ENCODE assay signal across 9 cellular contexts in the genomic region with DNA sequence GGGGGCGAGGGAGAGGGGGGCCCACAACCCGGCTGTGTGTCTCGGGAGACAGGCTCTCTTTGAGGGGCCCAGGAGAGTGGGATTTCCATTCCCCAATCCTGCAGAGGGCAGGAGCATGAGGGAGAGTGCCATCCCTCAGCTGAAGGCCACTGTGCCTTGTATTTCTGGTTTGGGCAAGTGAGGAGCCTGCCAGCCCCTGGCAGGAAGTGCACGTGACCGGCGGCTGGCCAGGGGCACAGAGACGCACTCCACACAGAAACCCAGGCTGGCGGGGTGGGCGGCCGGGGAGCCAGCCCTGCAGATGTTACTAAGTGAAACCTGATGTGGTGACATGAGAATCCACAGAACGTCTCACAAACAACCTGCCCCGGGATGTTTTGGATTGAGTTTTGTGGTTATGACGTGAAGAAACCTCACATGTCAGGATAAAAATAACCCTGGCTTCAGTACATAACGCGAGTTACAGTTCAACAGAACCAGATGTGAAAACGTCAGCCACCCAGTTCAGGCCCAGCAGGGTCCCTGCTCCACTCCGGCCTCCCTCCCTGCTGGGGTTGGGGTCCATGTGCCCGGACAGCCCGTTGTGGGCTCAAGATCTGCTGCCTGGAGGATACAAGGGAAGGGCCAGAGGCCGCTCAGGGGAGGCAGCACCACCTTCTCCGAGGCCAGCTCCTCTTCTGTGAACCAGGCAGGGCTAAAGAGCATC. TPM values are rescaled to one million over a fixed set of nuclear protein-coding genes. Genes with fewer than 3 reads are reported as not detected.
A peak's percentile ranks its signal among the peaks of the same experiment; 100 is the strongest.
DNase-seq lines count a peak whose midpoint lies in the region; ATAC-seq, FAIRE-seq and TF ChIP-seq lines count a peak whose summit lies in the region.
"Had no signal": no experiment of that assay in that cellular context is flagged by ENCODE, and none has a peak within 500 bp of the region (broad histone marks: within the 10 kb centered on the region; RNA-seq: fewer than 3 reads in every experiment).

No MANE protein-coding gene starts in this region.

- H3K9me3 ChIP-seq in esophagus (ENCODE audit: control insufficient read depth in 2 of 2, insufficient read depth in 1 of 2, low read depth in 1 of 2, low read length in 1 of 2) (no peaks in the 10 kb centered on the region), psoas muscle (no peaks in the 10 kb centered on the region)

- H3K4me3 ChIP-seq in esophagus (ENCODE audit: low read depth in 1 of 2, low read length in 2 of 2) (no peak overlapping the region), psoas muscle (peak overlapping the region; percentile 22)

- WGBS in esophagus, 2 donors, result 26 to 29% methylated on average over 21 of the region's 21 CpGs
- WGBS in psoas muscle, 3 donors, result 20 to 30% (median 23%) methylated on average over 21 of the region's 21 CpGs

- no peak for FAIRE-seq in HTR-8/SVneo (lab: Jason Lieb, UNC)
- FAIRE-seq: G401.6 had no signal

- intact Hi-C loops in psoas muscle (cut with DNase I), result loop anchor here (1.0 to 5.0 kb wide), 5 partner anchors 22 to 57 kb away; no protein-coding TSS in a partner anchor

- ATAC-seq in GM19397 (IDR thresholded peaks at IDR 0.05; ENCODE audit: unreplicated experiment) (peak; percentile 86), HG03565 (IDR thresholded peaks at IDR 0.05; ENCODE audit: unreplicated experiment) (peak; percentile 82), psoas muscle (peak; percentile 66 to 80 (median 70))

- no peaks in the 10 kb centered on the region for H3K27me3 ChIP-seq in esophagus (ENCODE audit: control insufficient read depth in 1 of 2, insufficient read depth in 2 of 2, low read length in 2 of 2)
- H3K27me3 ChIP-seq in psoas muscle (ENCODE audit: insufficient read depth in 3 of 3, low read length in 2 of 3), result no peaks in the 10 kb centered on the region

- peaks cover 0 to 15% of the 10 kb centered on the region in 2 donors for H3K36me3 ChIP-seq in esophagus (ENCODE audit: control insufficient read depth in 2 of 2, insufficient read depth in 2 of 2, low read length in 1 of 2)
- peaks cover 0 to 2% of the 10 kb centered on the region in 2 donors for H3K36me3 ChIP-seq in psoas muscle (ENCODE audit: insufficient read depth in 1 of 2, low read depth in 1 of 2)

- DNase-seq in AG08395 (ENCODE audit: low spot score), result peak; percentile 93
- DNase-seq in activated CD8-positive, alpha-beta memory T cell treated with anti-CD3 and anti-CD28 coated beads, Interleukin-2, amount 50 U/mL, for 1 hour (ENCODE audit: extremely low read depth), result peak; percentile 51
- peak; percentile 81 to 83 for DNase-seq in psoas muscle
- no peak for DNase-seq in HTR-8/SVneo (ENCODE audit: insufficient read length, low spot score)
- DNase-seq in dermis blood vessel endothelial cell, result no peak

- peaks cover 7 to 12% of the 10 kb centered on the region in 2 donors for H3K4me1 ChIP-seq in esophagus (ENCODE audit: control insufficient read depth in 2 of 2, insufficient read depth in 2 of 2, low read length in 1 of 2)
- H3K4me1 ChIP-seq in psoas muscle, result peaks cover 54% of the 10 kb centered on the region

- H3K27ac ChIP-seq in esophagus (ENCODE audit: low read depth in 2 of 2, low read length in 1 of 2) (peak overlapping the region; percentile 80 to 86), psoas muscle (peak overlapping the region; percentile 98)

- TF ChIP-seq CTCF in psoas muscle (IDR thresholded peaks at IDR 0.05), result no peak

RNA-seq across cellular contexts. Expression of a gene that starts 51.7 kb away (rescaled TPM):
- 10 to 100 TPM; 27.4 to 62.9 TPM for polyA plus RNA-seq in esophagus
- total RNA-seq in psoas muscle, result 100 to 1,000 TPM; 104 to 166 (median 110) TPM
- polyA plus RNA-seq in psoas muscle, result 100 to 1,000 TPM in 1 of 3 donors, 10 to 100 TPM in 2; 50.0 to 120 (median 94.3) TPM
- total RNA-seq in dermis blood vessel endothelial cell, result 19.9 and 20.6 TPM in 2 replicates

Comparison
In these comparisons a context has a peak if more than half of its experiments do, and no peak if none do; other contexts are left out.
1. DNase-seq: peak in AG08395 (single experiment), activated CD8-positive, alpha-beta memory T cell treated with anti-CD3 and anti-CD28 coated beads, Interleukin-2, amount 50 U/mL, for 1 hour (single experiment) and psoas muscle (2 of 2); none in HTR-8/SVneo (single experiment) and dermis blood vessel endothelial cell (single experiment).
2. Peak in every context shown above with its lines, with median percentiles within 50 percentile points of each other: ATAC-seq.